ENCODE assay signal across 19 cellular contexts in genomic region chr15:89320200-89320599, GRCh38. TPM values are rescaled to one million over a fixed set of nuclear protein-coding genes. Genes with fewer than 3 reads are reported as not detected.
DNase-seq lines count a peak whose midpoint lies in the region; ATAC-seq and TF ChIP-seq lines count a peak whose summit lies in the region.
"Had no signal": no experiment of that assay in that cellular context is flagged by ENCODE, and none has a peak within 500 bp of the region (broad histone marks: within the 10 kb centered on the region; RNA-seq: fewer than 3 reads in every experiment).

No MANE protein-coding gene starts in this region.

- H3K4me3 Mint-ChIP-seq in T-helper 17 cell, result peak overlapping the region; percentile 55
- H3K4me3 Mint-ChIP-seq in endothelial cell (ENCODE audit: unreplicated experiment), result peak overlapping the region; percentile 71
- H3K4me3 Mint-ChIP-seq in stimulated activated memory B cell treated with anti-CD40 and anti-IgM and Interleukin-4, amounts not matched to agents 10 μg/mL and 1 μg/mL and 100 μg/mL, for 72 hours, result no peak overlapping the region
- H3K4me3 Mint-ChIP-seq: H9 had no signal

- H3K4me1 Mint-ChIP-seq in T-helper 17 cell (peaks cover 26% of the 10 kb centered on the region), endothelial cell (ENCODE audit: unreplicated experiment) (peaks cover 23% of the 10 kb centered on the region)
- peaks cover 6% of the 10 kb centered on the region for H3K4me1 Mint-ChIP-seq in stimulated activated memory B cell treated with anti-CD40 and anti-IgM and Interleukin-4, amounts not matched to agents 10 μg/mL and 1 μg/mL and 100 μg/mL, for 72 hours
- H3K4me1 Mint-ChIP-seq: H9 had no signal

- H3K4me3 ChIP-seq in left ventricle myocardium inferior (no peak overlapping the region), upper lobe of left lung (no peak overlapping the region)
- H3K4me3 ChIP-seq: BLaER1, Peyer's patch had no signal

- TF ChIP-seq EP300 in upper lobe of left lung (IDR thresholded peaks at IDR 0.05), result no peak

- H3K36me3 Mint-ChIP-seq in T-helper 17 cell (ENCODE audit: low read depth) (peaks cover 20% of the 10 kb centered on the region), endothelial cell (ENCODE audit: low read depth, unreplicated experiment) (peaks cover 65% of the 10 kb centered on the region)
- peaks cover 79% of the 10 kb centered on the region for H3K36me3 Mint-ChIP-seq in stimulated activated memory B cell treated with anti-CD40 and anti-IgM and Interleukin-4, amounts not matched to agents 10 μg/mL and 1 μg/mL and 100 μg/mL, for 72 hours

- no peaks in the 10 kb centered on the region for H3K27me3 Mint-ChIP-seq in T-helper 17 cell
- H3K27me3 Mint-ChIP-seq in endothelial cell (ENCODE audit: unreplicated experiment), result peaks cover 9% of the 10 kb centered on the region
- H3K27me3 Mint-ChIP-seq in stimulated activated memory B cell treated with anti-CD40 and anti-IgM and Interleukin-4, amounts not matched to agents 10 μg/mL and 1 μg/mL and 100 μg/mL, for 72 hours, result no peaks in the 10 kb centered on the region

- H3K27me3 ChIP-seq in left ventricle myocardium inferior (ENCODE audit: low read depth) (no peaks in the 10 kb centered on the region), upper lobe of left lung (no peaks in the 10 kb centered on the region)
- H3K27me3 ChIP-seq: BLaER1, Peyer's patch had no signal

- H3K4me1 ChIP-seq in left ventricle myocardium inferior (no peaks in the 10 kb centered on the region), upper lobe of left lung (peaks cover 0 to 5% (median 2%) of the 10 kb centered on the region in 4 donors)

- H3K27ac Mint-ChIP-seq in T-helper 17 cell, result peak overlapping the region; percentile 78
- peak overlapping the region; percentile 5 for H3K27ac Mint-ChIP-seq in endothelial cell (ENCODE audit: unreplicated experiment)
- peak overlapping the region; percentile 38 for H3K27ac Mint-ChIP-seq in stimulated activated memory B cell treated with anti-CD40 and anti-IgM and Interleukin-4, amounts not matched to agents 10 μg/mL and 1 μg/mL and 100 μg/mL, for 72 hours

- H3K9me3 ChIP-seq in left ventricle myocardium inferior (replicated peaks) (no peaks in the 10 kb centered on the region), T-helper 17 cell (ENCODE audit: control insufficient read depth, low read length, poor library complexity, severe bottlenecking) (no peaks in the 10 kb centered on the region), upper lobe of left lung (no peaks in the 10 kb centered on the region)
- H3K9me3 ChIP-seq: BLaER1, Peyer's patch had no signal

- no peaks in the 10 kb centered on the region for H3K9me3 Mint-ChIP-seq in endothelial cell (ENCODE audit: unreplicated experiment)
- H3K9me3 Mint-ChIP-seq in stimulated activated memory B cell treated with anti-CD40 and anti-IgM and Interleukin-4, amounts not matched to agents 10 μg/mL and 1 μg/mL and 100 μg/mL, for 72 hours, result no peaks in the 10 kb centered on the region
- H3K9me3 Mint-ChIP-seq: H9 had no signal

- WGBS in upper lobe of left lung, 2 donors, result 81 to 93% methylated on average over 2 of the region's 2 CpGs

- ATAC-seq in Right ventricle myocardium inferior (no peak), T-helper 17 cell (no peak), HG02763 (IDR thresholded peaks at IDR 0.05; ENCODE audit: unreplicated experiment) (no peak), upper lobe of left lung (ENCODE audit: low FRiP score in 2 of 2) (no peak)
- no peak for ATAC-seq in stimulated activated memory B cell treated with anti-CD40 and anti-IgM and Interleukin-4, amounts not matched to agents 10 μg/mL and 1 μg/mL and 100 μg/mL, for 72 hours

- no peak overlapping the region for H3K27ac ChIP-seq in left ventricle myocardium inferior (replicated peaks)
- no peak overlapping the region for H3K27ac ChIP-seq in upper lobe of left lung
- H3K27ac ChIP-seq: Peyer's patch had no signal

- TF ChIP-seq CTCF in left ventricle myocardium inferior (IDR thresholded peaks at IDR 0.05; ENCODE audit: borderline replicate concordance) (no peak), endothelial cell (IDR thresholded peaks at IDR 0.05; ENCODE audit: unreplicated experiment) (no peak), upper lobe of left lung (IDR thresholded peaks at IDR 0.05) (no peak)

- DNase-seq in Right ventricle myocardium inferior (ENCODE audit: missing footprints) (peak; percentile 33), left ventricle myocardium inferior (no peak), T-helper 17 cell (no peak), endothelial cell (ENCODE audit: low spot score) (no peak), NCI-H146 (lab: John Stamatoyannopoulos, UW) (no peak), upper lobe of left lung (no peak)
- DNase-seq: DMS153, EL, H9, Kasumi-1, NCI-H1105 treated with DMSO at 0.1 percent for 48 hours, NCI-H1930, NCI-H2171 treated with DMSO at 0.1 percent for 48 hours, NCI-H510A, Peyer's patch, SHP77 had no signal

- intact Hi-C loops in Right ventricle myocardium inferior (cut with DNase I) (no loop called here), left ventricle myocardium inferior (cut with micrococcal nuclease) (no loop called here)

- peaks cover 97% of the 10 kb centered on the region for H3K36me3 ChIP-seq in left ventricle myocardium inferior
- peaks cover 60 to 100% (median 96%) of the 10 kb centered on the region in 4 donors for H3K36me3 ChIP-seq in upper lobe of left lung

- TF ChIP-seq POLR2A in upper lobe of left lung (IDR thresholded peaks at IDR 0.05), result no peak

RNA-seq across cellular contexts. Expression of gene POLG, which starts 14.4 kb away (rescaled TPM):
- total RNA-seq in Right ventricle myocardium inferior (39.7 TPM), left ventricle myocardium inferior (31.1 TPM), T-helper 17 cell (100 to 1,000 TPM; 114 to 128 TPM), endothelial cell (ENCODE audit: unreplicated experiment) (64.5 TPM), upper lobe of left lung (100 to 1,000 TPM in 2 of 6 donors, 10 to 100 TPM in 4; 58.3 to 185 (median 75.0) TPM)

Comparison
In these comparisons a context has a peak if more than half of its experiments do, and no peak if none do; other contexts are left out.
1. H3K27ac Mint-ChIP-seq: peak in every context shown above with its lines; median percentile 78 in T-helper 17 cell; 38 in stimulated activated memory B cell treated with anti-CD40 and anti-IgM and Interleukin-4, amounts not matched to agents 10 μg/mL and 1 μg/mL and 100 μg/mL, for 72 hours; 5 in endothelial cell.